1 cellular context compared by ENCODE assay signal in genomic region chr14:92877757-92878431, GRCh38.
TF ChIP-seq lines count a peak whose summit lies in the region.

No MANE protein-coding gene starts in this region.

TF ChIP-seq in HepG2, 621 proteins besides CTCF, POLR2A, EP300 and RAD21 (continued from another document):
- peak; percentile 53; the same call in 1 of the 2 replicates for TF ChIP-seq AHDC1 (CRISPR knock-in tag; IDR thresholded peaks at IDR 0.05; ENCODE audit: borderline replicate concordance)
- TF ChIP-seq HNF1B (CRISPR knock-in tag; IDR thresholded peaks at IDR 0.05) = 0 out of 2 replicates have a peak, but pooled peaks have one; percentile 45
- TF ChIP-seq ZNF205 (CRISPR knock-in tag; IDR thresholded peaks at IDR 0.05) = peak; percentile 41; the same call in 1 of the 2 replicates
- TF ChIP-seq ZNF317 (CRISPR knock-in tag; IDR thresholded peaks at IDR 0.05) = 0 out of 2 replicates have a peak, but pooled peaks have one; percentile 19
- no peak for TF ChIP-seq ATAD3A (CRISPR knock-in tag; IDR thresholded peaks at IDR 0.05)
- TF ChIP-seq ZNF574 (CRISPR knock-in tag; IDR thresholded peaks at IDR 0.05) = peak; percentile 28; the same call in 1 of the 2 replicates
- TF ChIP-seq ZNF576 (CRISPR knock-in tag; IDR thresholded peaks at IDR 0.05) = 0 out of 2 replicates have a peak, but pooled peaks have one; percentile 26
- TF ChIP-seq ISL2 (CRISPR knock-in tag; IDR thresholded peaks at IDR 0.05) = no peak
- TF ChIP-seq MBNL3 (CRISPR knock-in tag; conservative IDR thresholded peaks at IDR 0.05) = no peak
- peak in 1 of 2 experiments; percentile 45; a peak in 1 of 4 replicates for TF ChIP-seq NR2F1 (CRISPR knock-in tag; IDR thresholded peaks at IDR 0.05)
- TF ChIP-seq BCL6 (CRISPR knock-in tag; IDR thresholded peaks at IDR 0.05) = peak; percentile 61
- TF ChIP-seq SALL1 (CRISPR knock-in tag; IDR thresholded peaks at IDR 0.05) = peak; percentile 77
- TF ChIP-seq HIC2 (CRISPR knock-in tag; IDR thresholded peaks at IDR 0.05; ENCODE audit: low read depth) = peak; percentile 39; the same call in 1 of the 2 replicates
- TF ChIP-seq THAP9 (CRISPR knock-in tag; IDR thresholded peaks at IDR 0.05; ENCODE audit: borderline replicate concordance) = 0 out of 2 replicates have a peak, but pooled peaks have one; percentile 30
- peak; percentile 82 for TF ChIP-seq PHF21A (CRISPR knock-in tag; IDR thresholded peaks at IDR 0.05)
- no peak for TF ChIP-seq RELA (CRISPR knock-in tag; IDR thresholded peaks at IDR 0.05)
- TF ChIP-seq E2F1 (CRISPR knock-in tag; IDR thresholded peaks at IDR 0.05) = no peak
- TF ChIP-seq SMYD3 (CRISPR knock-in tag; IDR thresholded peaks at IDR 0.05) = no peak
- no peak for TF ChIP-seq ZNF740 (CRISPR knock-in tag; IDR thresholded peaks at IDR 0.05)
- no peak for TF ChIP-seq DRAP1 (CRISPR knock-in tag; IDR thresholded peaks at IDR 0.05)
- TF ChIP-seq POGZ (CRISPR knock-in tag; IDR thresholded peaks at IDR 0.05) = peak; percentile 56
- 0 out of 2 replicates have a peak, but pooled peaks have one; percentile 28 for TF ChIP-seq IKZF5 (CRISPR knock-in tag; IDR thresholded peaks at IDR 0.05)
- TF ChIP-seq TEAD3 (CRISPR knock-in tag; optimal IDR thresholded peaks at IDR 0.05; ENCODE audit: borderline replicate concordance) = peak; percentile 71
- no peak; the same call in 1 of the 2 replicates for TF ChIP-seq ZNF768 (CRISPR knock-in tag; IDR thresholded peaks at IDR 0.05)
- TF ChIP-seq ZBTB34 (CRISPR knock-in tag; IDR thresholded peaks at IDR 0.05) = no peak
- no peak for TF ChIP-seq FOXP1 (IDR thresholded peaks at IDR 0.05)
- 0 out of 2 replicates have a peak, but pooled peaks have one; percentile 19 for TF ChIP-seq FOXP1 (CRISPR knock-in tag; IDR thresholded peaks at IDR 0.05)
- TF ChIP-seq MIXL1 (CRISPR knock-in tag; IDR thresholded peaks at IDR 0.05) = 0 out of 2 replicates have a peak, but pooled peaks have one; percentile 18
- no peak for TF ChIP-seq ZNF589 (CRISPR knock-in tag; conservative IDR thresholded peaks at IDR 0.05)
- TF ChIP-seq NCOA2 (CRISPR knock-in tag; IDR thresholded peaks at IDR 0.05) = peak; percentile 67
- TF ChIP-seq SMARCE1 (IDR thresholded peaks at IDR 0.05; ENCODE audit: borderline replicate concordance) = no peak
